ENCODE assay signal across 1 cellular context in the genomic region with DNA sequence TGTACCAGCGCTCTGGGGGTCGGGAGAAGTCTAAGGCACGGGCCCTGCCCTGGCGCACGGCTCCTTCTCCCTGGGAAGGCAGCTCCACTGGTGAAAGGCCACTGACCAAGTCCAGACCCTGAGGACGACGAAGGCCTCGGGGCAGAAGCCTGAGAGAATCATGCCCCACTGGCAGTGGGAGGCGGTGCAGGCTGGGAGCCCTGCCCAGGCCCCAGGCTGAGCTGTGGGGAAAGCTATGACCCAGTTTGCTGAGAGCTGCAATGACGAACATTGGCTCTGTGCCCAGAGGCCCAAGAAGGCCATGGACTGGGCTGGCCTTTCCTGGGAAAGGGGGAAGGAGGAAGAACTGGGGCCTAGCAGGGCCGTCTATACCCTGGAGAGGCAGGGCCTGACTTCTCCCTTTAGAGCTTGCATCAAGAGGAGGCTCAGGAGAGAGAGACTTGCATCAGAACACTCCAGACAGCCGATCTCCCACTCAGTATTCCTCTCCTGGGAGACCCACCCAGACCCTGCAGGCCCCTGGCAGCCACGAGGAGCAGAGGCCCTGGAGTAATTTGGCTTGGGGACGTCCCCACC.
TF ChIP-seq lines count a peak whose summit lies in the region.

No MANE protein-coding gene starts in this region.

TF ChIP-seq in K562, 482 proteins besides CTCF, POLR2A, EP300 and RAD21 (continued from another document):
- TF ChIP-seq, protein P1, sequence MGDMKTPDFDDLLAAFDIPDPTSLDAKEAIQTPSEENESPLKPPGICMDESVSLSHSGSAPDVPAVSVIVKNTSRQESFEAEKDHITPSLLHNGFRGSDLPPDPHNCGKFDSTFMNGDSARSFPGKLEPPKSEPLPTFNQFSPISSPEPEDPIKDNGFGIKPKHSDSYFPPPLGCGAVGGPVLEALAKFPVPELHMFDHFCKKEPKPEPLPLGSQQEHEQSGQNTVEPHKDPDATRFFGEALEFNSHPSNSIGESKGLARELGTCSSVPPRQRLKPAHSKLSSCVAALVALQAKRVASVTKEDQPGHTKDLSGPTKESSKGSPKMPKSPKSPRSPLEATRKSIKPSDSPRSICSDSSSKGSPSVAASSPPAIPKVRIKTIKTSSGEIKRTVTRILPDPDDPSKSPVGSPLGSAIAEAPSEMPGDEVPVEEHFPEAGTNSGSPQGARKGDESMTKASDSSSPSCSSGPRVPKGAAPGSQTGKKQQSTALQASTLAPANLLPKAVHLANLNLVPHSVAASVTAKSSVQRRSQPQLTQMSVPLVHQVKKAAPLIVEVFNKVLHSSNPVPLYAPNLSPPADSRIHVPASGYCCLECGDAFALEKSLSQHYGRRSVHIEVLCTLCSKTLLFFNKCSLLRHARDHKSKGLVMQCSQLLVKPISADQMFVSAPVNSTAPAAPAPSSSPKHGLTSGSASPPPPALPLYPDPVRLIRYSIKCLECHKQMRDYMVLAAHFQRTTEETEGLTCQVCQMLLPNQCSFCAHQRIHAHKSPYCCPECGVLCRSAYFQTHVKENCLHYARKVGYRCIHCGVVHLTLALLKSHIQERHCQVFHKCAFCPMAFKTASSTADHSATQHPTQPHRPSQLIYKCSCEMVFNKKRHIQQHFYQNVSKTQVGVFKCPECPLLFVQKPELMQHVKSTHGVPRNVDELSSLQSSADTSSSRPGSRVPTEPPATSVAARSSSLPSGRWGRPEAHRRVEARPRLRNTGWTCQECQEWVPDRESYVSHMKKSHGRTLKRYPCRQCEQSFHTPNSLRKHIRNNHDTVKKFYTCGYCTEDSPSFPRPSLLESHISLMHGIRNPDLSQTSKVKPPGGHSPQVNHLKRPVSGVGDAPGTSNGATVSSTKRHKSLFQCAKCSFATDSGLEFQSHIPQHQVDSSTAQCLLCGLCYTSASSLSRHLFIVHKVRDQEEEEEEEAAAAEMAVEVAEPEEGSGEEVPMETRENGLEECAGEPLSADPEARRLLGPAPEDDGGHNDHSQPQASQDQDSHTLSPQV (IDR thresholded peaks at IDR 0.05) = peak; percentile 37; the same call in 1 of the 2 replicates
- TF ChIP-seq ELF4 (CRISPR knock-in tag; IDR thresholded peaks at IDR 0.05) (no peak), NFIC (IDR thresholded peaks at IDR 0.05) (peak; percentile 93), POLR3A (IDR thresholded peaks at IDR 0.05; ENCODE audit: borderline replicate concordance, extremely low read depth, insufficient read depth, insufficient read length) (no peak), GABPB1 (CRISPR knock-in tag; IDR thresholded peaks at IDR 0.05) (0 out of 2 replicates have a peak, but pooled peaks have one; percentile 28), ZBTB1 (CRISPR knock-in tag; IDR thresholded peaks at IDR 0.05; ENCODE audit: borderline replicate concordance, low read depth) (0 out of 2 replicates have a peak, but pooled peaks have one; percentile 35), ZNF77 (CRISPR knock-in tag; IDR thresholded peaks at IDR 0.05) (no peak), SRF (CRISPR knock-in tag; IDR thresholded peaks at IDR 0.05) (no peak), TAF15 (IDR thresholded peaks at IDR 0.05; ENCODE audit: low read depth, low read length) (no peak), NFXL1 (CRISPR knock-in tag; IDR thresholded peaks at IDR 0.05) (no peak), MAFF (IDR thresholded peaks at IDR 0.05; ENCODE audit: low read length) (no peak), ZNF695 (CRISPR knock-in tag; IDR thresholded peaks at IDR 0.05) (no peak), ZSCAN32 (CRISPR knock-in tag; IDR thresholded peaks at IDR 0.05) (no peak), YBX1 (IDR thresholded peaks at IDR 0.05) (no peak), FOXA1 (IDR thresholded peaks at IDR 0.05; ENCODE audit: borderline replicate concordance) (no peak), ZNF696 (CRISPR knock-in tag; conservative IDR thresholded peaks at IDR 0.05) (no peak), ZNF717 (CRISPR knock-in tag; IDR thresholded peaks at IDR 0.05) (no peak), ARID1B (IDR thresholded peaks at IDR 0.05) (no peak), ZNF76 (CRISPR knock-in tag; IDR thresholded peaks at IDR 0.05; ENCODE audit: borderline replicate concordance) (no peak), TBL1XR1 (IDR thresholded peaks at IDR 0.05; ENCODE audit: low read length in 2 of 2) (no peak), MYNN (IDR thresholded peaks at IDR 0.05) (0 out of 2 replicates have a peak, but pooled peaks have one; percentile 32), MYNN (CRISPR knock-in tag; IDR thresholded peaks at IDR 0.05) (no peak), STAG1 (CRISPR knock-in tag; IDR thresholded peaks at IDR 0.05; ENCODE audit: borderline replicate concordance) (no peak), PTTG1 (tag; IDR thresholded peaks at IDR 0.05; ENCODE audit: low read depth) (no peak), YY1 (IDR thresholded peaks at IDR 0.05; ENCODE audit: borderline replicate concordance in 1 of 3, control insufficient read depth in 1 of 3, extremely low read depth in 1 of 3, insufficient read depth in 3 of 3, insufficient read length in 1 of 3, insufficient replicate concordance in 2 of 3, low read depth in 1 of 3, low read length in 2 of 3) (no peak), POLR2AphosphoS2 (IDR thresholded peaks at IDR 0.05; ENCODE audit: low read length) (no peak), ATF7 (IDR thresholded peaks at IDR 0.05) (peak; percentile 46; the same call in 1 of the 2 replicates), TRIM28 (IDR thresholded peaks at IDR 0.05) (no peak), MTA2 (IDR thresholded peaks at IDR 0.05; ENCODE audit: low read depth) (peak; percentile 3; the same call in 1 of the 2 replicates), PRPF4 (IDR thresholded peaks at IDR 0.05; ENCODE audit: insufficient read depth, low read depth, low read length, poor library complexity, severe bottlenecking) (no peak), CCNT2 (IDR thresholded peaks at IDR 0.05; ENCODE audit: borderline replicate concordance, extremely low read depth, insufficient read length, low read depth, low read length) (no peak), ATF1 (CRISPR knock-in tag; IDR thresholded peaks at IDR 0.05) (no peak), ATF1 (tag; IDR thresholded peaks at IDR 0.05) (0 out of 2 replicates have a peak, but pooled peaks have one; percentile 41), EHMT2 (IDR thresholded peaks at IDR 0.05) (no peak), RBBP5 (IDR thresholded peaks at IDR 0.05; ENCODE audit: borderline replicate concordance, insufficient read depth, low read length, poor library complexity, severe bottlenecking) (peak; percentile 44), BCOR (IDR thresholded peaks at IDR 0.05) (no peak), SUPT5H (IDR thresholded peaks at IDR 0.05) (no peak), PHF20 (IDR thresholded peaks at IDR 0.05; ENCODE audit: partially characterized antibody) (no peak)
- TF ChIP-seq, protein P2, sequence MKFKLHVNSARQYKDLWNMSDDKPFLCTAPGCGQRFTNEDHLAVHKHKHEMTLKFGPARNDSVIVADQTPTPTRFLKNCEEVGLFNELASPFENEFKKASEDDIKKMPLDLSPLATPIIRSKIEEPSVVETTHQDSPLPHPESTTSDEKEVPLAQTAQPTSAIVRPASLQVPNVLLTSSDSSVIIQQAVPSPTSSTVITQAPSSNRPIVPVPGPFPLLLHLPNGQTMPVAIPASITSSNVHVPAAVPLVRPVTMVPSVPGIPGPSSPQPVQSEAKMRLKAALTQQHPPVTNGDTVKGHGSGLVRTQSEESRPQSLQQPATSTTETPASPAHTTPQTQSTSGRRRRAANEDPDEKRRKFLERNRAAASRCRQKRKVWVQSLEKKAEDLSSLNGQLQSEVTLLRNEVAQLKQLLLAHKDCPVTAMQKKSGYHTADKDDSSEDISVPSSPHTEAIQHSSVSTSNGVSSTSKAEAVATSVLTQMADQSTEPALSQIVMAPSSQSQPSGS (CRISPR knock-in tag; IDR thresholded peaks at IDR 0.05) = no peak
- TF ChIP-seq, protein P3, sequence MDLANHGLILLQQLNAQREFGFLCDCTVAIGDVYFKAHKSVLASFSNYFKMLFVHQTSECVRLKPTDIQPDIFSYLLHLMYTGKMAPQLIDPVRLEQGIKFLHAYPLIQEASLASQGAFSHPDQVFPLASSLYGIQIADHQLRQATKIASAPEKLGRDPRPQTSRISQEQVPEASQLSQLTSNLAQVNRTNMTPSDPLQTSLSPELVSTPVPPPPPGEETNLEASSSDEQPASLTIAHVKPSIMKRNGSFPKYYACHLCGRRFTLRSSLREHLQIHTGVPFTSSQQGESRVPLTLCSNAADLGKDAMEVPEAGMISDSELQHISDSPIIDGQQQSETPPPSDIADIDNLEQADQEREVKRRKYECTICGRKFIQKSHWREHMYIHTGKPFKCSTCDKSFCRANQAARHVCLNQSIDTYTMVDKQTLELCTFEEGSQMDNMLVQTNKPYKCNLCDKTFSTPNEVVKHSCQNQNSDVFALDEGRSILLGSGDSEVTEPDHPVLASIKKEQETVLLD (IDR thresholded peaks at IDR 0.05) = no peak
- TF ChIP-seq, protein P4, sequence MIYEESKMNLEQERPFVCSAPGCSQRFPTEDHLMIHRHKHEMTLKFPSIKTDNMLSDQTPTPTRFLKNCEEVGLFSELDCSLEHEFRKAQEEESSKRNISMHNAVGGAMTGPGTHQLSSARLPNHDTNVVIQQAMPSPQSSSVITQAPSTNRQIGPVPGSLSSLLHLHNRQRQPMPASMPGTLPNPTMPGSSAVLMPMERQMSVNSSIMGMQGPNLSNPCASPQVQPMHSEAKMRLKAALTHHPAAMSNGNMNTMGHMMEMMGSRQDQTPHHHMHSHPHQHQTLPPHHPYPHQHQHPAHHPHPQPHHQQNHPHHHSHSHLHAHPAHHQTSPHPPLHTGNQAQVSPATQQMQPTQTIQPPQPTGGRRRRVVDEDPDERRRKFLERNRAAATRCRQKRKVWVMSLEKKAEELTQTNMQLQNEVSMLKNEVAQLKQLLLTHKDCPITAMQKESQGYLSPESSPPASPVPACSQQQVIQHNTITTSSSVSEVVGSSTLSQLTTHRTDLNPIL (CRISPR knock-in tag; IDR thresholded peaks at IDR 0.05) = no peak
- TF ChIP-seq, protein P5, sequence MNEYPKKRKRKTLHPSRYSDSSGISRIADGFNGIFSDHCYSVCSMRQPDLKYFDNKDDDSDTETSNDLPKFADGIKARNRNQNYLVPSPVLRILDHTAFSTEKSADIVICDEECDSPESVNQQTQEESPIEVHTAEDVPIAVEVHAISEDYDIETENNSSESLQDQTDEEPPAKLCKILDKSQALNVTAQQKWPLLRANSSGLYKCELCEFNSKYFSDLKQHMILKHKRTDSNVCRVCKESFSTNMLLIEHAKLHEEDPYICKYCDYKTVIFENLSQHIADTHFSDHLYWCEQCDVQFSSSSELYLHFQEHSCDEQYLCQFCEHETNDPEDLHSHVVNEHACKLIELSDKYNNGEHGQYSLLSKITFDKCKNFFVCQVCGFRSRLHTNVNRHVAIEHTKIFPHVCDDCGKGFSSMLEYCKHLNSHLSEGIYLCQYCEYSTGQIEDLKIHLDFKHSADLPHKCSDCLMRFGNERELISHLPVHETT (CRISPR knock-in tag; conservative IDR thresholded peaks at IDR 0.05 in 1 of 2, IDR thresholded peaks at IDR 0.05 in 1 of 2) = peak in 1 of 2 experiments; percentile 71; a peak in 2 of 4 replicates
